19 cellular contexts compared by ENCODE assay signal in genomic region chr7:787332-788240, GRCh38. TPM values are rescaled to one million over a fixed set of nuclear protein-coding genes. Genes with fewer than 3 reads are reported as not detected.
DNase-seq lines count a peak whose midpoint lies in the region; ATAC-seq and TF ChIP-seq lines count a peak whose summit lies in the region.
"Had no signal": no experiment of that assay in that cellular context is flagged by ENCODE, and none has a peak within 500 bp of the region (broad histone marks: within the 10 kb centered on the region; RNA-seq: fewer than 3 reads in every experiment).

No MANE protein-coding gene starts in this region.

- H3K4me3 Mint-ChIP-seq in osteocyte (ENCODE audit: unreplicated experiment) = no peak overlapping the region
- H3K4me3 Mint-ChIP-seq: CD8-positive, alpha-beta T cell; neural progenitor cell had no signal

- H3K9me3 ChIP-seq in HAP-1 = no peaks in the 10 kb centered on the region
- H3K9me3 ChIP-seq: lower lobe of right lung, mucosa of descending colon, prostate gland, SJSA1, transverse colon had no signal

- peaks cover 18% of the 10 kb centered on the region for H3K36me3 Mint-ChIP-seq in osteocyte (ENCODE audit: unreplicated experiment)

- H3K9me3 Mint-ChIP-seq in osteocyte (ENCODE audit: unreplicated experiment) = no peaks in the 10 kb centered on the region
- H3K9me3 Mint-ChIP-seq: CD8-positive, alpha-beta T cell; neural progenitor cell had no signal

- no peaks in the 10 kb centered on the region for H3K4me1 ChIP-seq in HAP-1
- H3K4me1 ChIP-seq: lower lobe of right lung, neural progenitor cell, prostate gland, SJSA1 had no signal

- peaks cover 33% of the 10 kb centered on the region for H3K36me3 ChIP-seq in HAP-1 (replicated peaks)
- H3K36me3 ChIP-seq: neural progenitor cell, prostate gland had no signal

- in situ Hi-C loops in HAP-1 (cut with MboI; ENCODE audit: low sequenced_read_pairs) = no loop called here

- no peak overlapping the region for H3K27ac Mint-ChIP-seq in osteocyte (ENCODE audit: unreplicated experiment)
- H3K27ac Mint-ChIP-seq: CD8-positive, alpha-beta T cell; neural progenitor cell had no signal

- peak; percentile 16 for TF ChIP-seq CTCF in choroid plexus epithelial cell (conservative IDR thresholded peaks at IDR 0.05; ENCODE audit: low read depth, low read length)
- peak; percentile 12 for TF ChIP-seq CTCF in osteocyte (IDR thresholded peaks at IDR 0.05)

- no peak for ATAC-seq in GM18909 (IDR thresholded peaks at IDR 0.05; ENCODE audit: poor library complexity, unreplicated experiment)

- H3K27me3 ChIP-seq in HAP-1 (ENCODE audit: low read depth) = no peaks in the 10 kb centered on the region
- H3K27me3 ChIP-seq: neural progenitor cell, SJSA1, transverse colon had no signal

- H3K27me3 Mint-ChIP-seq in osteocyte (ENCODE audit: unreplicated experiment) = no peaks in the 10 kb centered on the region

- no peak overlapping the region for H3K4me3 ChIP-seq in choroid plexus epithelial cell (ENCODE audit: low read depth, low read length)
- H3K4me3 ChIP-seq in HAP-1 = no peak overlapping the region
- H3K4me3 ChIP-seq: lower lobe of right lung, mucosa of descending colon, neural progenitor cell, prostate gland, SJSA1, transverse colon had no signal

- H3K4me1 Mint-ChIP-seq in osteocyte (ENCODE audit: unreplicated experiment) = peaks cover 6% of the 10 kb centered on the region
- H3K4me1 Mint-ChIP-seq: neural progenitor cell had no signal

- peak; percentile 10 for DNase-seq in GM03348 (ENCODE audit: low spot score)
- DNase-seq in HuH-7 (ENCODE audit: low spot score) = peak; percentile 58
- DNase-seq in choroid plexus epithelial cell (ENCODE audit: low read depth) = no peak
- no peak for DNase-seq in osteocyte (ENCODE audit: extremely low spot score, unreplicated experiment)
- DNase-seq in HAP-1 (ENCODE audit: low spot score in 2 of 2) = no peak
- no peak for DNase-seq in activated gamma-delta T cell (lab: John Stamatoyannopoulos, UW)
- DNase-seq: activated CD4-positive, alpha-beta T cell treated with anti-CD3 and anti-CD28 coated beads for 1 hour; AML-193; CD8-positive, alpha-beta T cell; GDM1; mucosa of descending colon; NCI-H1694 treated with DMSO at 0.1 percent for 48 hours; NCI-H524 treated with DMSO at 0.1 percent for 48 hours; transverse colon had no signal

RNA-seq across cellular contexts. Expression of gene SUN1, which starts 44.7 kb away (rescaled TPM):
- total RNA-seq in osteocyte = 212 and 226 TPM in 2 replicates

Comparison
In these comparisons a context has a peak if more than half of its experiments do, and no peak if none do; other contexts are left out.
1. DNase-seq: peak in GM03348 (single experiment) and HuH-7 (single experiment); none in choroid plexus epithelial cell (single experiment), osteocyte (single experiment), HAP-1 (0 of 2) and activated gamma-delta T cell (single experiment).